ENCODE assay signal across 1 cellular context in genomic region chr5:127352068-127352467, GRCh38.
A peak's percentile ranks its signal among the peaks of the same experiment; 100 is the strongest.
TF ChIP-seq lines count a peak whose summit lies in the region.

No MANE protein-coding gene starts in this region.

TF ChIP-seq in HepG2, 621 proteins besides CTCF, POLR2A, EP300 and RAD21 (continued from another document):
- TF ChIP-seq MAFK (conservative IDR thresholded peaks at IDR 0.05 in 1 of 2, IDR thresholded peaks at IDR 0.05 in 1 of 2; ENCODE audit: low read length in 2 of 2): peak; percentile 62 to 86; a peak in 3 of 4 replicates
TF ChIP-seq in HepG2: peak in this region for 2.
